Comparison of ENCODE assay signal across 17 cellular contexts in the genomic region with DNA sequence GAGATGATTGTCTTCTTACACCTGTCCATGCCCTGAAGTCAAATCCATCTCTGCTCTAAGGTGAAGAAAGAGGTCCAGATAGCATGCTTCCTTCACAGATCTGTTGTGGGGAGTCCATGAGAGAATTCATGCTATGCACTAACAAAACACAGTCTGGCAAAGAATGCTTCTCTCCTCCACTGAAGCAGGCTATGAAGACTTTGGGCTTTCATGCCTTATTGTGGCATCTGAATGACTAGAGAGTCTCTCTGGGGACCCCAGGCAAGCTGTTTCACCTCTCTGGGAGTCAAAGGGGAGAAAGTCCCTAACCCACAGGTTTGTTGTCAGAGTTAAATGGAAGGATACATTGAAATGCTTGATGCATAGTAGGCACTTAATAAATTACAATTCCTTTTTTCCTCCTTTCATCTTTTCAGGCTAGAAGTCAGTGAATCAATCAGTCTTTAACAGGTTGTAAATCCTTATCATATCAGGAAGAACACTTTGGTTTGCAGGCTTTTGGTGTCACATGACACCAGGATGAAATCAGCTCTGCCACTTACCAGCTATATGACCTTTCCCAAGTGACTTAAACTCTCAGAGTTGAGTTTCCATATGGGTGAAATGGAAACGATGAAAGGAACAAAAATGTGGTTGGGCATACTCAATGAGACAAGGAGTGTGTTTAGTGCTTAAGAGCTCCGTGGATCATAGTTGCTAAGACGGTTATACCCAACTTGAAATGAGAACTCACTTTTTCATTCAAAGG.
DNase-seq lines count a peak whose midpoint lies in the region; ATAC-seq and TF ChIP-seq lines count a peak whose summit lies in the region.
"Had no signal": no experiment of that assay in that cellular context is flagged by ENCODE, and none has a peak within 500 bp of the region (broad histone marks: within the 10 kb centered on the region; RNA-seq: fewer than 3 reads in every experiment).

No MANE protein-coding gene starts in this region.

- no peak overlapping the region for H2AK5ac ChIP-seq in IMR-90 (ENCODE audit: low read depth, low read length)

- H3K23ac ChIP-seq in IMR-90 (ENCODE audit: low read depth, low read length): no peak overlapping the region

- H2BK5ac ChIP-seq in IMR-90 (ENCODE audit: low read depth, low read length, poor library complexity, severe bottlenecking): no peak overlapping the region

- TF ChIP-seq RAD21 in IMR-90 (IDR thresholded peaks at IDR 0.05; ENCODE audit: low read length): no peak

- no peak overlapping the region for H3K4ac ChIP-seq in IMR-90 (ENCODE audit: low read depth, low read length)

- H3K9me3 Mint-ChIP-seq in GM23338 (no peaks in the 10 kb centered on the region), nephron progenitor cell (no peaks in the 10 kb centered on the region)
- H3K9me3 Mint-ChIP-seq in activated CD8-positive, alpha-beta T cell treated with anti-CD3 and anti-CD28 coated beads for 36 hours: no peaks in the 10 kb centered on the region

- no peak overlapping the region for H3K14ac ChIP-seq in IMR-90 (replicated peaks; ENCODE audit: low read depth, low read length)

- H3K27me3 Mint-ChIP-seq in GM23338 (ENCODE audit: insufficient read depth, low read depth, poor library complexity) (peaks cover 5% of the 10 kb centered on the region), nephron progenitor cell (ENCODE audit: low read depth, poor library complexity) (no peaks in the 10 kb centered on the region)
- no peaks in the 10 kb centered on the region for H3K27me3 Mint-ChIP-seq in activated CD8-positive, alpha-beta T cell treated with anti-CD3 and anti-CD28 coated beads for 36 hours

- TF ChIP-seq CTCF in GM23338 (conservative IDR thresholded peaks at IDR 0.05; ENCODE audit: low read depth in 2 of 2) (no peak), IMR-90 (conservative IDR thresholded peaks at IDR 0.05; ENCODE audit: low read depth, low read length) (no peak), nephron progenitor cell (IDR thresholded peaks at IDR 0.05) (no peak)
- TF ChIP-seq CTCF in activated CD8-positive, alpha-beta T cell treated with anti-CD3 and anti-CD28 coated beads for 36 hours (IDR thresholded peaks at IDR 0.05): no peak

- H3K4me3 ChIP-seq in GM23338: no peak overlapping the region
- no peak overlapping the region for H3K4me3 ChIP-seq in IMR-90 (ENCODE audit: insufficient read depth, low read depth, low read length)
- H3K4me3 ChIP-seq: PC-9, SJSA1 had no signal

- no peak overlapping the region for H3K18ac ChIP-seq in IMR-90 (ENCODE audit: low read depth, low read length)

- H3K4me3 Mint-ChIP-seq in GM23338 (no peak overlapping the region), nephron progenitor cell (no peak overlapping the region)
- no peak overlapping the region for H3K4me3 Mint-ChIP-seq in activated CD8-positive, alpha-beta T cell treated with anti-CD3 and anti-CD28 coated beads for 36 hours
- H3K4me3 Mint-ChIP-seq: CD14-positive monocyte had no signal

- no peak overlapping the region for H4K91ac ChIP-seq in IMR-90 (ENCODE audit: insufficient read depth, low read depth, low read length)

- no CpG with 5 or more reads among the region's 3 CpGs for WGBS in IMR-90 (ENCODE audit: extremely low coverage in 2 of 2, insufficient read length in 1 of 2), 2 experiments

- H3K9me2 ChIP-seq in GM23338 (ENCODE audit: insufficient read depth): no peaks in the 10 kb centered on the region; the same call in 1 of the 2 replicates

- no peak overlapping the region for H3K9ac ChIP-seq in IMR-90 (ENCODE audit: low read depth, low read length)

- no peak overlapping the region for H2BK20ac ChIP-seq in IMR-90 (ENCODE audit: low read depth, low read length)

- no peak overlapping the region for H2AK9ac ChIP-seq in IMR-90 (replicated peaks; ENCODE audit: low read depth, low read length, poor library complexity)

- H3K4me1 ChIP-seq in GM23338 (ENCODE audit: insufficient read depth): peaks cover 21% of the 10 kb centered on the region
- H3K4me1 ChIP-seq in IMR-90 (ENCODE audit: control insufficient read depth, insufficient read depth, low read length): no peaks in the 10 kb centered on the region
- H3K4me1 ChIP-seq: SJSA1 had no signal

- no peaks in the 10 kb centered on the region for H3K9me3 ChIP-seq in IMR-90 (ENCODE audit: control insufficient read depth, insufficient read depth, low read length)
- H3K9me3 ChIP-seq: SJSA1 had no signal

- CTCF ChIA-PET in IMR-90 (lab: Yijun Ruan, JAX): interaction anchor here (1.1 kb wide), 1 partner anchor 9 kb away, joined by 3 read pairs; no protein-coding TSS in a partner anchor
- CTCF ChIA-PET in activated CD8-positive, alpha-beta T cell treated with anti-CD3 and anti-CD28 coated beads for 36 hours (lab: Charles Lee): no interaction called here

- no peak overlapping the region for H3K56ac ChIP-seq in IMR-90 (ENCODE audit: extremely low read depth, insufficient read depth, low read length)

- H2AFZ ChIP-seq in GM23338 (no peak overlapping the region), IMR-90 (replicated peaks; ENCODE audit: low read length, poor library complexity) (peak overlapping the region; percentile 74)
- H2AFZ ChIP-seq: PC-9 had no signal

- H3K4me2 ChIP-seq in GM23338: no peak overlapping the region
- H3K4me2 ChIP-seq in IMR-90 (ENCODE audit: low read depth, low read length): no peak overlapping the region
- H3K4me2 ChIP-seq: PC-9 had no signal

- no peak overlapping the region for H2BK120ac ChIP-seq in IMR-90 (ENCODE audit: low read depth, low read length)

- TF ChIP-seq POLR2A in IMR-90 (IDR thresholded peaks at IDR 0.05; ENCODE audit: low read depth, low read length): no peak

- intact Hi-C loops in IMR-90 (cut with micrococcal nuclease): no loop called here
- intact Hi-C loops in activated CD8-positive, alpha-beta T cell treated with anti-CD3 and anti-CD28 coated beads for 36 hours (cut with micrococcal nuclease): no loop called here

- peaks cover 32% of the 10 kb centered on the region for H3K4me1 Mint-ChIP-seq in GM23338
- peaks cover 33% of the 10 kb centered on the region for H3K4me1 Mint-ChIP-seq in nephron progenitor cell
- H3K4me1 Mint-ChIP-seq in activated CD8-positive, alpha-beta T cell treated with anti-CD3 and anti-CD28 coated beads for 36 hours (ENCODE audit: low read depth): no peaks in the 10 kb centered on the region
- H3K4me1 Mint-ChIP-seq: CD14-positive monocyte had no signal

- dilution Hi-C loops in IMR-90 (cut with HindIII; ENCODE audit: low sequenced_read_pairs, unreplicated experiment): no loop called here

- H3K36me3 ChIP-seq in GM23338 (ENCODE audit: insufficient read depth): no peaks in the 10 kb centered on the region
- no peaks in the 10 kb centered on the region for H3K36me3 ChIP-seq in IMR-90 (ENCODE audit: control insufficient read depth, insufficient read depth, low read length)
- H3K36me3 ChIP-seq: SJSA1 had no signal

- DNase-seq in GM23338 (ENCODE audit: low spot score): no peak
- no peak for DNase-seq in IMR-90
- DNase-seq in astrocyte of the hippocampus (ENCODE audit: low read depth, low spot score): peak; percentile 17
- no peak for DNase-seq in nephron progenitor cell
- no peak for DNase-seq in activated gamma-delta T cell (lab: John Stamatoyannopoulos, UW)
- no peak for DNase-seq in activated CD8-positive, alpha-beta T cell treated with anti-CD3 and anti-CD28 coated beads for 36 hours
- DNase-seq in NCI-H69 (lab: John Stamatoyannopoulos, UW): no peak
- DNase-seq: ACHN, AML-193, DMS 273 treated with DMSO at 0.1 percent for 48 hours, GF-D8, KBM-7, MV-4-11, NCI-H2029 treated with DMSO at 0.1 percent for 48 hours, PC-9 had no signal

- H4K20me1 ChIP-seq in GM23338 (replicated peaks; ENCODE audit: insufficient read depth) (no peaks in the 10 kb centered on the region), IMR-90 (ENCODE audit: insufficient read depth, low read length) (no peaks in the 10 kb centered on the region)

- no peak overlapping the region for H4K5ac ChIP-seq in IMR-90 (ENCODE audit: low read depth, low read length)

- BruUV-seq in IMR-90 (replicated peaks; lab: Mats Ljungman, UMichigan): no TSS peak

- H3K79me2 ChIP-seq in GM23338 (replicated peaks; ENCODE audit: insufficient read depth): no peaks in the 10 kb centered on the region

- H3K79me1 ChIP-seq in IMR-90 (ENCODE audit: low read depth in 1 of 2, low read length in 2 of 2): no peaks in the 10 kb centered on the region

- H3F3A ChIP-seq in GM23338 (replicated peaks; ENCODE audit: low read depth): no peaks in the 10 kb centered on the region

- POLR2A ChIA-PET in IMR-90 (lab: Charles Lee; ENCODE audit: unreplicated experiment): no interaction called here
- POLR2A ChIA-PET in activated CD8-positive, alpha-beta T cell treated with anti-CD3 and anti-CD28 coated beads for 36 hours (lab: Charles Lee): no interaction called here

- H2BK15ac ChIP-seq in IMR-90 (ENCODE audit: low read depth, low read length): no peak overlapping the region

- H3K27me3 ChIP-seq in GM23338 (ENCODE audit: insufficient read depth) (no peaks in the 10 kb centered on the region), IMR-90 (ENCODE audit: control insufficient read depth, insufficient read depth, low read length) (no peaks in the 10 kb centered on the region)
- H3K27me3 ChIP-seq: SJSA1 had no signal

- H3K27ac Mint-ChIP-seq in GM23338 (no peak overlapping the region), nephron progenitor cell (peak overlapping the region; percentile 23)
- no peak overlapping the region for H3K27ac Mint-ChIP-seq in activated CD8-positive, alpha-beta T cell treated with anti-CD3 and anti-CD28 coated beads for 36 hours
- H3K27ac Mint-ChIP-seq: CD14-positive monocyte had no signal

- H3K9me1 ChIP-seq in IMR-90 (ENCODE audit: insufficient read depth, low read length): no peaks in the 10 kb centered on the region

- H3K36me3 Mint-ChIP-seq in GM23338 (ENCODE audit: low read depth) (no peaks in the 10 kb centered on the region; the same call in 2 of the 3 replicates), nephron progenitor cell (ENCODE audit: low read depth) (no peaks in the 10 kb centered on the region)
- no peaks in the 10 kb centered on the region for H3K36me3 Mint-ChIP-seq in activated CD8-positive, alpha-beta T cell treated with anti-CD3 and anti-CD28 coated beads for 36 hours (ENCODE audit: low read depth)
- H3K36me3 Mint-ChIP-seq: CD14-positive monocyte had no signal

- in situ Hi-C loops in IMR-90 (cut with MboI; ENCODE audit: low sequenced_read_pairs): no loop called here

- H4K8ac ChIP-seq in IMR-90 (ENCODE audit: low read depth in 2 of 2, low read length in 2 of 2): no peak overlapping the region; a peak in 1 of 4 replicates

- H3K27ac ChIP-seq in GM23338 (ENCODE audit: low read depth) (no peak overlapping the region), IMR-90 (ENCODE audit: insufficient read depth, low read length) (no peak overlapping the region)
- H3K27ac ChIP-seq: PC-9, SJSA1 had no signal

- ATAC-seq in GM23338 (peak; percentile 19; the same call in 2 of the 3 replicates), IMR-90 (ENCODE audit: low read depth) (peak; percentile 70)
- no peak for ATAC-seq in activated CD8-positive, alpha-beta T cell treated with anti-CD3 and anti-CD28 coated beads for 36 hours

TF ChIP-seq in IMR-90, 13 proteins besides CTCF, POLR2A, EP300 and RAD21 (continues in another document):
- no peak for TF ChIP-seq RCOR1 (IDR thresholded peaks at IDR 0.05; ENCODE audit: insufficient replicate concordance, low read length)
- TF ChIP-seq MAFK (IDR thresholded peaks at IDR 0.05; ENCODE audit: low read depth, low read length): no peak
- no peak for TF ChIP-seq SMC3 (IDR thresholded peaks at IDR 0.05; ENCODE audit: low read depth, low read length)
- TF ChIP-seq RFX5 (IDR thresholded peaks at IDR 0.05; ENCODE audit: low read depth, low read length): no peak
